17 cellular contexts compared by ENCODE assay signal in the genomic region with DNA sequence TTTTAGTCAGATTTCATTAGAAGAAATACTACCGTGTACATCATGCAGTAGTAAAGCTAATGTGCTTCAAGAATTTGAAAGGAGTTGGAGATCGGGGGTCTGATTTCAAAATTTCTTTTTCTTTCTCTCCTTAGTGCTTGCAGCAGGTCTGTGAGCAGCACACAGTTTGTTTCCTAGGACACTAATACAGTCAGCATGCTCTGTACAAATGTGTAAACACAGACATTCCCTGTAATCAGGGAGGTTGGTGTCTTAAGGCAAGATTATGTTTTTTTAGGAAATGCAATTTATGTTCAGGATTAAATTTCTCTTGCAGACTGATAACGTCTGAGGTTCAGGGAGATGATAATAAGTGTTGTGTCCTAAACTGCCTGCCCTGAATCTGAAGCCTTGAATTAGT.
DNase-seq lines count a peak whose midpoint lies in the region; ATAC-seq and TF ChIP-seq lines count a peak whose summit lies in the region.
"Had no signal": no experiment of that assay in that cellular context is flagged by ENCODE, and none has a peak within 500 bp of the region (broad histone marks: within the 10 kb centered on the region; RNA-seq: fewer than 3 reads in every experiment).

No MANE protein-coding gene starts in this region.

- H3K9ac ChIP-seq in SK-N-SH (no peak overlapping the region), smooth muscle cell (ENCODE audit: low read depth) (no peak overlapping the region)

- CTCF ChIA-PET in SK-N-SH (lab: Yijun Ruan, JAX) = no interaction called here

- H4K20me1 ChIP-seq in SK-N-SH (ENCODE audit: insufficient read depth) = no peaks in the 10 kb centered on the region
- H4K20me1 ChIP-seq in smooth muscle cell (ENCODE audit: low read depth) = no peaks in the 10 kb centered on the region

- H3K4me1 ChIP-seq in SK-N-SH (ENCODE audit: control insufficient read depth in 1 of 2, insufficient read depth in 2 of 2, low read depth in 1 of 2, low read length in 1 of 2) = peaks cover 2 to 6% of the 10 kb centered on the region in 2 experiments; a peak in 3 of 4 replicates
- H3K4me1 ChIP-seq in smooth muscle cell (ENCODE audit: low read depth) = no peaks in the 10 kb centered on the region
- H3K4me1 ChIP-seq: BE2C had no signal

- no peak overlapping the region for H3K4me2 ChIP-seq in SK-N-SH
- peak overlapping the region; percentile 38 for H3K4me2 ChIP-seq in smooth muscle cell

- no peaks in the 10 kb centered on the region for H3K79me2 ChIP-seq in SK-N-SH (ENCODE audit: insufficient read depth)
- no peaks in the 10 kb centered on the region for H3K79me2 ChIP-seq in smooth muscle cell (ENCODE audit: low read depth)

- WGBS in SK-N-SH (ENCODE audit: low lambda C conversion rate) = 31% methylated on average over 3 of the region's 3 CpGs
- 57% methylated on average over 3 of the region's 3 CpGs for WGBS in smooth muscle cell (ENCODE audit: low lambda C conversion rate)

- H3K9me2 ChIP-seq in SK-N-SH = no peaks in the 10 kb centered on the region

- no peak for TF ChIP-seq CTCF in SK-N-SH (IDR thresholded peaks at IDR 0.05)
- no peak for TF ChIP-seq CTCF in smooth muscle cell (IDR thresholded peaks at IDR 0.05; ENCODE audit: borderline replicate concordance, insufficient read depth, poor library complexity, severe bottlenecking)

- ATAC-seq in SK-N-SH treated with all-trans-retinoic acid at 6 μM for 48 hours (peak; percentile 34; the same call in 1 of the 3 replicates), HG03571 (IDR thresholded peaks at IDR 0.05; ENCODE audit: unreplicated experiment) (no peak)
- ATAC-seq: HepG2 had no signal

- DNase-seq in SK-N-SH (no peak), fibroblast of the conjunctiva (ENCODE audit: low read depth) (peak; percentile 10), smooth muscle cell (lab: John Stamatoyannopoulos, UW; ENCODE audit: unreplicated experiment) (no peak), SW480 (ENCODE audit: low spot score) (no peak), NCI-H146 treated with DMSO at 0.1 percent for 48 hours (lab: John Stamatoyannopoulos, UW; ENCODE audit: unreplicated experiment) (no peak)
- DNase-seq: BE2C; CD4-positive, alpha-beta memory T cell; DMS153; DMS79 treated with DMSO at 0.1 percent for 48 hours; EL; HCEC 1CT; HFFc6 had no signal

- H3K4me3 ChIP-seq in SK-N-SH (ENCODE audit: low read depth in 2 of 2, low read length in 1 of 2) (no peak overlapping the region), smooth muscle cell (no peak overlapping the region)

- H2AFZ ChIP-seq in SK-N-SH (ENCODE audit: low read depth) = no peak overlapping the region; the same call in 1 of the 2 replicates
- H2AFZ ChIP-seq in smooth muscle cell (ENCODE audit: low read depth) = peak overlapping the region; percentile 5

- H3K27me3 ChIP-seq in SK-N-SH (ENCODE audit: insufficient read depth) (no peaks in the 10 kb centered on the region), smooth muscle cell (ENCODE audit: low read depth) (no peaks in the 10 kb centered on the region)

- H3K27ac ChIP-seq in SK-N-SH (ENCODE audit: low read depth in 2 of 2, low read length in 1 of 2) (no peak overlapping the region), smooth muscle cell (ENCODE audit: low read depth) (no peak overlapping the region)
- H3K27ac ChIP-seq: C4-2B had no signal

- TF ChIP-seq EP300 in SK-N-SH (IDR thresholded peaks at IDR 0.05; ENCODE audit: borderline replicate concordance in 1 of 2, low read depth in 1 of 2, low read length in 1 of 2) = no peak

- POLR2A ChIA-PET in SK-N-SH (lab: Yijun Ruan, JAX) = no interaction called here

- TF ChIP-seq RAD21 in SK-N-SH (IDR thresholded peaks at IDR 0.05; ENCODE audit: low read length) = no peak

- H3K36me3 ChIP-seq in SK-N-SH (replicated peaks in 1 of 2; ENCODE audit: control insufficient read depth in 1 of 2, insufficient read depth in 2 of 2, low read length in 1 of 2) = no peaks in the 10 kb centered on the region
- no peaks in the 10 kb centered on the region for H3K36me3 ChIP-seq in smooth muscle cell (ENCODE audit: low read depth)
- H3K36me3 ChIP-seq: BE2C had no signal

- no peaks in the 10 kb centered on the region for H3F3A ChIP-seq in SK-N-SH (replicated peaks; ENCODE audit: insufficient read depth)
- H3F3A ChIP-seq in smooth muscle cell (ENCODE audit: low read depth) = no peaks in the 10 kb centered on the region

- no peaks in the 10 kb centered on the region for H3K9me3 ChIP-seq in SK-N-SH
- no peaks in the 10 kb centered on the region for H3K9me3 ChIP-seq in smooth muscle cell (replicated peaks; ENCODE audit: low read depth)
- H3K9me3 ChIP-seq: BE2C had no signal

TF ChIP-seq in SK-N-SH treated with all-trans-retinoic acid at 6 μM for 48 hours, 23 proteins besides CTCF, POLR2A, EP300 and RAD21 (continues in another document):
- no peak for TF ChIP-seq ZFP3 (CRISPR knock-in tag; IDR thresholded peaks at IDR 0.05)
- TF ChIP-seq ZNF565 (CRISPR knock-in tag; conservative IDR thresholded peaks at IDR 0.05; ENCODE audit: low read depth) = no peak
- no peak for TF ChIP-seq TOX (CRISPR knock-in tag; IDR thresholded peaks at IDR 0.05; ENCODE audit: borderline replicate concordance)
- TF ChIP-seq ISL1 (CRISPR knock-in tag; IDR thresholded peaks at IDR 0.05) = no peak
- TF ChIP-seq SNAI2 (CRISPR knock-in tag; IDR thresholded peaks at IDR 0.05) = no peak
- no peak for TF ChIP-seq TCF4 (CRISPR knock-in tag; IDR thresholded peaks at IDR 0.05; ENCODE audit: borderline replicate concordance)
- TF ChIP-seq, protein P1, sequence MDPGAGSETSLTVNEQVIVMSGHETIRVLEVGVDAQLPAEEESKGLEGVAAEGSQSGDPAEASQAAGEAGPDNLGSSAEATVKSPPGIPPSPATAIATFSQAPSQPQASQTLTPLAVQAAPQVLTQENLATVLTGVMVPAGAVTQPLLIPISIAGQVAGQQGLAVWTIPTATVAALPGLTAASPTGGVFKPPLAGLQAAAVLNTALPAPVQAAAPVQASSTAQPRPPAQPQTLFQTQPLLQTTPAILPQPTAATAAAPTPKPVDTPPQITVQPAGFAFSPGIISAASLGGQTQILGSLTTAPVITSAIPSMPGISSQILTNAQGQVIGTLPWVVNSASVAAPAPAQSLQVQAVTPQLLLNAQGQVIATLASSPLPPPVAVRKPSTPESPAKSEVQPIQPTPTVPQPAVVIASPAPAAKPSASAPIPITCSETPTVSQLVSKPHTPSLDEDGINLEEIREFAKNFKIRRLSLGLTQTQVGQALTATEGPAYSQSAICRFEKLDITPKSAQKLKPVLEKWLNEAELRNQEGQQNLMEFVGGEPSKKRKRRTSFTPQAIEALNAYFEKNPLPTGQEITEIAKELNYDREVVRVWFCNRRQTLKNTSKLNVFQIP (CRISPR knock-in tag; IDR thresholded peaks at IDR 0.05; ENCODE audit: borderline replicate concordance, low read depth) = no peak
- TF ChIP-seq RARB (CRISPR knock-in tag; IDR thresholded peaks at IDR 0.05) = no peak
- no peak for TF ChIP-seq OSR1 (CRISPR knock-in tag; IDR thresholded peaks at IDR 0.05)

TF ChIP-seq in SK-N-SH, 30 proteins besides CTCF, POLR2A, EP300 and RAD21:
- no peak for TF ChIP-seq NFIC (IDR thresholded peaks at IDR 0.05; ENCODE audit: borderline replicate concordance)
- TF ChIP-seq FOSL2 (IDR thresholded peaks at IDR 0.05; ENCODE audit: borderline replicate concordance, low read depth) = no peak

TF ChIP-seq in PFSK-1, 5 proteins besides CTCF, POLR2A, EP300 and RAD21:
- TF ChIP-seq POLR2AphosphoS5 (IDR thresholded peaks at IDR 0.05; ENCODE audit: low read depth, low read length) (no peak), TAF1 (IDR thresholded peaks at IDR 0.05; ENCODE audit: borderline replicate concordance, insufficient read depth, low read length) (peak; percentile 54; the same call in 1 of the 2 replicates), SIN3A (IDR thresholded peaks at IDR 0.05; ENCODE audit: borderline replicate concordance, insufficient read depth, low read length) (peak; percentile 77; the same call in 1 of the 2 replicates)
